Comparison of ENCODE assay signal across 8 cellular contexts in genomic region chr3:127590593-127591477, GRCh38. TPM values are rescaled to one million over a fixed set of nuclear protein-coding genes. Genes with fewer than 3 reads are reported as not detected.
DNase-seq lines count a peak whose midpoint lies in the region; ATAC-seq and TF ChIP-seq lines count a peak whose summit lies in the region.

Gene TPRA1 (minus strand): TSS chr3:127590733. CDS start chr3:127580146, 10,587 bp downstream.

- peak within 1 kb of the TSS; percentile 84 for H3K9ac ChIP-seq in parathyroid adenoma

- peak within 1 kb of the TSS; percentile 83 for H3K4me3 ChIP-seq in cardiac muscle cell
- H3K4me3 ChIP-seq in parathyroid adenoma (ENCODE audit: low read depth, low read length), result peak within 1 kb of the TSS; percentile 85
- peak within 1 kb of the TSS; percentile 83 to 97 (median 91) for H3K4me3 ChIP-seq in tibial nerve

- H3K27me3 Mint-ChIP-seq in activated naive CD8-positive, alpha-beta T cell treated with anti-CD3 and anti-CD28 coated beads, Interleukin-2, amount 50 U/mL, for 24 hours, result no peaks in the 10 kb centered on the region

- peak within 1 kb of the TSS; percentile 97 for H3K27ac Mint-ChIP-seq in activated naive CD8-positive, alpha-beta T cell treated with anti-CD3 and anti-CD28 coated beads, Interleukin-2, amount 50 U/mL, for 24 hours

- no peaks in the 10 kb centered on the region for H3K9me3 Mint-ChIP-seq in activated naive CD8-positive, alpha-beta T cell treated with anti-CD3 and anti-CD28 coated beads, Interleukin-2, amount 50 U/mL, for 24 hours

- H3K4me1 ChIP-seq in cardiac muscle cell (ENCODE audit: low read depth), result peaks cover 23% of the 10 kb centered on the region
- peaks cover 15% of the 10 kb centered on the region for H3K4me1 ChIP-seq in parathyroid adenoma
- peaks cover 0 to 45% (median 27%) of the 10 kb centered on the region in 4 donors for H3K4me1 ChIP-seq in tibial nerve

- H3K4me2 ChIP-seq in parathyroid adenoma (ENCODE audit: low read length), result peak within 1 kb of the TSS; percentile 96

- peak; percentile 75 for ATAC-seq in HG02759 (IDR thresholded peaks at IDR 0.05; ENCODE audit: unreplicated experiment)
- ATAC-seq in activated naive CD8-positive, alpha-beta T cell treated with anti-CD3 and anti-CD28 coated beads, Interleukin-2, amount 50 U/mL, for 24 hours, result peak; percentile 87

- H3K9me3 ChIP-seq in cardiac muscle cell (ENCODE audit: low read depth), result no peaks in the 10 kb centered on the region
- H3K9me3 ChIP-seq in parathyroid adenoma (ENCODE audit: control insufficient read depth, low read length), result no peaks in the 10 kb centered on the region
- H3K9me3 ChIP-seq in tibial nerve, result no peaks in the 10 kb centered on the region

- peak within 1 kb of the TSS; percentile 97 for H3K27ac ChIP-seq in cardiac muscle cell
- peak within 1 kb of the TSS; percentile 74 for H3K27ac ChIP-seq in parathyroid adenoma
- peak within 1 kb of the TSS; percentile 71 to 92 (median 88) for H3K27ac ChIP-seq in tibial nerve

- peak; percentile 66 to 75 for TF ChIP-seq EP300 in tibial nerve (IDR thresholded peaks at IDR 0.05)

- WGBS in tibial nerve, 2 donors, result 0 to 1% methylated on average over 27 to 72 of the region's 72 CpGs

- no peaks in the 10 kb centered on the region for H3K36me3 ChIP-seq in cardiac muscle cell
- H3K36me3 ChIP-seq in parathyroid adenoma (ENCODE audit: control insufficient read depth, insufficient read depth, low read length), result no peaks in the 10 kb centered on the region
- H3K36me3 ChIP-seq in tibial nerve, result no peaks in the 10 kb centered on the region

- H3K4me3 Mint-ChIP-seq in activated naive CD8-positive, alpha-beta T cell treated with anti-CD3 and anti-CD28 coated beads, Interleukin-2, amount 50 U/mL, for 24 hours, result peak within 1 kb of the TSS; percentile 91

- H3K4me1 Mint-ChIP-seq in activated naive CD8-positive, alpha-beta T cell treated with anti-CD3 and anti-CD28 coated beads, Interleukin-2, amount 50 U/mL, for 24 hours, result peaks cover 33% of the 10 kb centered on the region

- peak in 1 of 2 donors; percentile 71 for TF ChIP-seq POLR2A in tibial nerve (IDR thresholded peaks at IDR 0.05)

- H3K36me3 Mint-ChIP-seq in activated naive CD8-positive, alpha-beta T cell treated with anti-CD3 and anti-CD28 coated beads, Interleukin-2, amount 50 U/mL, for 24 hours (ENCODE audit: low read depth), result no peaks in the 10 kb centered on the region

- peak; percentile 46; the same call in 1 of the 2 replicates for TF ChIP-seq CTCF in GM12874 (IDR thresholded peaks at IDR 0.05; ENCODE audit: insufficient read depth, low read depth, low read length)
- no peak for TF ChIP-seq CTCF in cardiac muscle cell (IDR thresholded peaks at IDR 0.05; ENCODE audit: low read depth, low read length)
- peak; percentile 36 for TF ChIP-seq CTCF in parathyroid adenoma (IDR thresholded peaks at IDR 0.05)
- TF ChIP-seq CTCF in tibial nerve (IDR thresholded peaks at IDR 0.05), result peak in 3 of 5 experiments; percentile 10 to 49 (median 21)

- H3K79me2 ChIP-seq in parathyroid adenoma, result peaks cover 35% of the 10 kb centered on the region

- DNase-seq in NCI-H128 (lab: John Stamatoyannopoulos, UW; ENCODE audit: unreplicated experiment) (peak; percentile 96), SW480 (ENCODE audit: low spot score) (peak; percentile 99), cardiac muscle cell (ENCODE audit: low read depth in 1 of 2, low spot score in 1 of 2) (peak; percentile 97 to 98), tibial nerve (ENCODE audit: low spot score in 2 of 2) (peak; percentile 81 to 92)
- DNase-seq in activated naive CD8-positive, alpha-beta T cell treated with anti-CD3 and anti-CD28 coated beads, Interleukin-2, amount 50 U/mL, for 24 hours, result peak; percentile 76

- peak within 1 kb of the TSS; percentile 86 for H2AFZ ChIP-seq in parathyroid adenoma

- no peaks in the 10 kb centered on the region for H3K27me3 ChIP-seq in cardiac muscle cell
- H3K27me3 ChIP-seq in parathyroid adenoma (ENCODE audit: control insufficient read depth, insufficient read depth, low read length), result no peaks in the 10 kb centered on the region
- no peaks in the 10 kb centered on the region for H3K27me3 ChIP-seq in tibial nerve

RNA-seq across cellular contexts. Expression of gene TPRA1, which starts in this region (rescaled TPM):
- total RNA-seq in cardiac muscle cell, result 41.0 and 43.3 TPM in 2 replicates
- polyA plus RNA-seq in cardiac muscle cell, result 39.9 and 40.7 TPM in 2 replicates
- total RNA-seq in tibial nerve, result 10 to 100 TPM; 50.3 to 75.3 (median 67.5) TPM

Comparison
In these comparisons a context has a peak if more than half of its experiments do, and no peak if none do; other contexts are left out.
1. Peak in every context shown above with its lines: DNase-seq, ATAC-seq, H3K4me3 ChIP-seq and H3K27ac ChIP-seq.